In the genomic region with DNA sequence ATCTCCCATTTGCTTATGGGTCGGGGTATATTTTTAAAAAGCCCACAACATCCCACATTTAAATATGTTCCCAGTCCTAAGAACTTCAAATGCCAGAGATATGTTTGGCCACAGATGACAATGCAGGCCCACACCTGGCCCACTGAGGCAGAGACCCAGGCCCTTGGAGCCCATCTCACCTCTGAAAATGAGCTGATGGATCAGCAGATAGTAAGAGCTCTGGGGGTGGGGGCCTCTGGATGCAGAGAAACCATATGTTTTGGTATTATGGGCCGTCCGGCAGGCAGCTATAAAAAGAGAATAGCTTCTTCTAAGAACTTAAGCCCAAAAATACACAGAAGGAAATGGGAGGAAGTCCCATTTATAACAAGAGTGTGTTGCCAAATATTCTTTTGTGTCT, we compare ENCODE assay signal across 17 cellular contexts.
"Had no signal": no experiment of that assay in that cellular context is flagged by ENCODE, and none has a peak within 500 bp of the region (broad histone marks: within the 10 kb centered on the region; RNA-seq: fewer than 3 reads in every experiment).

No MANE protein-coding gene starts in this region.

- DNase-seq: effector memory CD4-positive, alpha-beta T cell; gastrocnemius medialis; glutamatergic neuron; immature natural killer cell; kidney; left colon; left ventricle myocardium superior; mesendoderm; naive B cell; psoas muscle; retina; right lobe of liver; stimulated activated CD4-positive, alpha-beta T cell treated with anti-CD3 and anti-CD28 coated beads, Interleukin-4, amount 100 ng/mL, for 1 hour; testis; upper lobe of right lung had no signal

- ATAC-seq: esophagus mucosa; gastrocnemius medialis; left colon; left ventricle myocardium superior; psoas muscle; stimulated activated memory B cell treated with anti-CD40 and anti-IgM and Interleukin-4, amounts not matched to agents 10 μg/mL and 1 μg/mL and 100 μg/mL, for 72 hours; upper lobe of right lung had no signal
